In genomic region chr2:144382848-144383247, GRCh38 we compare ENCODE assay signal across 9 cellular contexts.
DNase-seq lines count a peak whose midpoint lies in the region; ATAC-seq, FAIRE-seq and TF ChIP-seq lines count a peak whose summit lies in the region.
"Had no signal": no experiment of that assay in that cellular context is flagged by ENCODE, and none has a peak within 500 bp of the region (broad histone marks: within the 10 kb centered on the region; RNA-seq: fewer than 3 reads in every experiment).

No MANE protein-coding gene starts in this region.

- H3K27me3 ChIP-seq in bronchial epithelial cell (ENCODE audit: control insufficient read depth, insufficient read depth, low read length): no peaks in the 10 kb centered on the region
- H3K27me3 ChIP-seq in esophagus squamous epithelium: no peaks in the 10 kb centered on the region

- no peaks in the 10 kb centered on the region for H3K27me3 Mint-ChIP-seq in osteocyte (ENCODE audit: unreplicated experiment)

- peaks cover 23% of the 10 kb centered on the region for H3K36me3 Mint-ChIP-seq in osteocyte (ENCODE audit: unreplicated experiment)

- H3K27ac ChIP-seq in esophagus squamous epithelium: no peak overlapping the region

- WGBS in esophagus squamous epithelium, 2 donors: 56 to 73% methylated on average over 2 of the region's 2 CpGs

- H3K27ac Mint-ChIP-seq in osteocyte (ENCODE audit: unreplicated experiment): no peak overlapping the region

- no peak overlapping the region for H3K4me3 Mint-ChIP-seq in osteocyte (ENCODE audit: unreplicated experiment)

- peaks cover under 1% of the 10 kb centered on the region for H3K4me1 Mint-ChIP-seq in osteocyte (ENCODE audit: unreplicated experiment)

- peak; percentile 40 for FAIRE-seq in bronchial epithelial cell (lab: Jason Lieb, UNC)

- ATAC-seq in GM21360 (IDR thresholded peaks at IDR 0.05; ENCODE audit: unreplicated experiment) (peak; percentile 98), HG03558 (IDR thresholded peaks at IDR 0.05; ENCODE audit: extremely low read depth, unreplicated experiment) (peak; percentile 99)
- ATAC-seq: HCT116 had no signal

- DNase-seq in GM12864 (ENCODE audit: low read depth) (peak; percentile 60), bronchial epithelial cell (ENCODE audit: low read depth) (no peak), NCI-H1417 treated with DMSO at 0.1 percent for 48 hours (lab: John Stamatoyannopoulos, UW) (no peak), osteocyte (ENCODE audit: extremely low spot score, unreplicated experiment) (no peak), esophagus squamous epithelium (lab: John Stamatoyannopoulos, UW) (no peak), islet precursor cell (no peak)

- H3K36me3 ChIP-seq in bronchial epithelial cell (ENCODE audit: control insufficient read depth, insufficient read depth, low read length) (no peaks in the 10 kb centered on the region), esophagus squamous epithelium (no peaks in the 10 kb centered on the region)

- peaks cover 0 to 18% (median 9%) of the 10 kb centered on the region in 3 donors for H3K4me1 ChIP-seq in esophagus squamous epithelium

- H3K9me3 Mint-ChIP-seq in osteocyte (ENCODE audit: unreplicated experiment): peaks cover 5% of the 10 kb centered on the region

- intact Hi-C loops in esophagus squamous epithelium (cut with DNase I): no loop called here

- no peaks in the 10 kb centered on the region for H3K9me3 ChIP-seq in esophagus squamous epithelium

- no peak for TF ChIP-seq POLR2A in esophagus squamous epithelium (IDR thresholded peaks at IDR 0.05)

- H3K4me3 ChIP-seq in GM12864 (ENCODE audit: low read depth, low read length) (no peak overlapping the region), bronchial epithelial cell (ENCODE audit: low read depth, low read length) (no peak overlapping the region), esophagus squamous epithelium (no peak overlapping the region)

- TF ChIP-seq CTCF in GM12864 (IDR thresholded peaks at IDR 0.05; ENCODE audit: low read depth, low read length, missing control alignments): no peak
- no peak for TF ChIP-seq CTCF in bronchial epithelial cell (IDR thresholded peaks at IDR 0.05; ENCODE audit: insufficient read depth, low read length, severe bottlenecking)
- no peak for TF ChIP-seq CTCF in osteocyte (IDR thresholded peaks at IDR 0.05)
- TF ChIP-seq CTCF in esophagus squamous epithelium (IDR thresholded peaks at IDR 0.05): no peak
